ENCODE assay signal across 7 cellular contexts in the genomic region with DNA sequence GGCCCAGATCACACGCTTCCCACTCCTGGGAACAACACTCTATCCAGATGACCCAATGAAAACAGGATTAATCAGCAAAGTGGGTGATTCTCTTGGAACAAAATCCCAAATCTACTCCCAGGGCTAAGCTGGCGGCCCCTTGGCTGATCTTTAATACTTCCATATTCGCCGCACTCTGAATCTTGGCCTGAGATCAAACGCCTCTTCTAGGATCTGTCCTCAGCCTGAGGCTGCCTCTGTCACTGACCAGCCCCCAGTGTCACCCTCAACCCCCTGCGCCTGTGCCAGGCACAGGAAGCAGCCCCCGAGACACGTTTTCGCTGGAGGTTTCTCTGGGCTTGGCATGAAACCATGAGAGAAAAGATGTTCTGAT. TPM values are rescaled to one million over a fixed set of nuclear protein-coding genes. Genes with fewer than 3 reads are reported as not detected.
DNase-seq lines count a peak whose midpoint lies in the region; ATAC-seq lines count a peak whose summit lies in the region.
"Had no signal": no experiment of that assay in that cellular context is flagged by ENCODE, and none has a peak within 500 bp of the region (broad histone marks: within the 10 kb centered on the region; RNA-seq: fewer than 3 reads in every experiment).

No MANE protein-coding gene starts in this region.

- no peak overlapping the region for H3K4me3 Mint-ChIP-seq in activated T-helper 17 cell treated with anti-CD3 and anti-CD28 coated beads, Interleukin-2, amount 50 U/mL, for 72 hours

- no peaks in the 10 kb centered on the region for H3K27me3 ChIP-seq in thymus (ENCODE audit: control insufficient read depth, insufficient read depth)
- no peaks in the 10 kb centered on the region for H3K27me3 ChIP-seq in MG63

- H3K9me3 ChIP-seq in thymus (ENCODE audit: control insufficient read depth) (no peaks in the 10 kb centered on the region), MG63 (no peaks in the 10 kb centered on the region)

- no peaks in the 10 kb centered on the region for H3K9me3 Mint-ChIP-seq in activated T-helper 17 cell treated with anti-CD3 and anti-CD28 coated beads, Interleukin-2, amount 50 U/mL, for 72 hours

- H3K4me1 Mint-ChIP-seq in activated T-helper 17 cell treated with anti-CD3 and anti-CD28 coated beads, Interleukin-2, amount 50 U/mL, for 72 hours, result peaks cover 10% of the 10 kb centered on the region

- intact Hi-C loops in left ventricle myocardium superior (cut with micrococcal nuclease), result no loop called here

- H3K4me1 ChIP-seq in thymus (ENCODE audit: control insufficient read depth, insufficient read depth, low read length), result peaks cover 17% of the 10 kb centered on the region

- H3K27ac Mint-ChIP-seq in activated T-helper 17 cell treated with anti-CD3 and anti-CD28 coated beads, Interleukin-2, amount 50 U/mL, for 72 hours, result peak overlapping the region; percentile 5

- H3K4me3 ChIP-seq in thymus (ENCODE audit: low read length) (no peak overlapping the region), MG63 (no peak overlapping the region)

- ATAC-seq in activated T-helper 17 cell treated with anti-CD3 and anti-CD28 coated beads, Interleukin-2, amount 50 U/mL, for 72 hours (replicated peaks), result no peak
- ATAC-seq in left ventricle myocardium superior (peak; percentile 31), HG03196 (IDR thresholded peaks at IDR 0.05; ENCODE audit: unreplicated experiment) (no peak), GM18498 (IDR thresholded peaks at IDR 0.05; ENCODE audit: unreplicated experiment) (no peak)

- peak overlapping the region; percentile 46 for H3K27ac ChIP-seq in thymus (ENCODE audit: low read depth)

- H3K36me3 ChIP-seq in thymus (ENCODE audit: control insufficient read depth, insufficient read depth), result peaks cover 33% of the 10 kb centered on the region
- peaks cover 64% of the 10 kb centered on the region for H3K36me3 ChIP-seq in MG63

- H3K36me3 Mint-ChIP-seq in activated T-helper 17 cell treated with anti-CD3 and anti-CD28 coated beads, Interleukin-2, amount 50 U/mL, for 72 hours (ENCODE audit: low read depth), result peaks cover 33% of the 10 kb centered on the region

- H3K27me3 Mint-ChIP-seq in activated T-helper 17 cell treated with anti-CD3 and anti-CD28 coated beads, Interleukin-2, amount 50 U/mL, for 72 hours, result no peaks in the 10 kb centered on the region

- DNase-seq in left ventricle myocardium superior (peak; percentile 33), MG63 (no peak)
- DNase-seq: activated CD4-positive, alpha-beta T cell treated with anti-CD3 and anti-CD28 coated beads, Interleukin-2, amount 50 U/mL, for 48 hours had no signal

- 94% methylated on average over 9 of the region's 9 CpGs for WGBS in thymus

RNA-seq across cellular contexts. Expression of a gene that starts 2.4 kb away (rescaled TPM):
- under 1 TPM in 1 of 2 donors, not detected in 1; 0.19 TPM for total RNA-seq in activated T-helper 17 cell treated with anti-CD3 and anti-CD28 coated beads, Interleukin-2, amount 50 U/mL, for 72 hours
- total RNA-seq in left ventricle myocardium superior, result 0.20 TPM
- polyA plus RNA-seq in thymus, result 0.82 TPM
- 8.5 and 16.2 TPM in 2 replicates for total RNA-seq in MG63 (2014; rRNA removed; shearing (Covaris generic); ENCODE audit: low replicate concordance)

RNA-seq across cellular contexts. Expression of a gene that starts 8.2 kb away (rescaled TPM):
- 10 to 100 TPM; 16.4 to 20.9 TPM for total RNA-seq in activated T-helper 17 cell treated with anti-CD3 and anti-CD28 coated beads, Interleukin-2, amount 50 U/mL, for 72 hours
- total RNA-seq in left ventricle myocardium superior, result 9.7 TPM
- 16.0 TPM for polyA plus RNA-seq in thymus
- 39.9 and 45.1 TPM in 2 replicates for total RNA-seq in MG63 (2014; rRNA removed; shearing (Covaris generic); ENCODE audit: low replicate concordance)

RNA-seq across cellular contexts. Expression of a gene that starts 13.7 kb away (rescaled TPM):
- 1 to 10 TPM; 3.7 to 7.6 TPM for total RNA-seq in activated T-helper 17 cell treated with anti-CD3 and anti-CD28 coated beads, Interleukin-2, amount 50 U/mL, for 72 hours
- total RNA-seq in left ventricle myocardium superior, result 11.4 TPM
- polyA plus RNA-seq in thymus, result 0.05 TPM
- 0.46 TPM in 1 of 2 replicates, not detected in the other for total RNA-seq in MG63 (2014; rRNA removed; shearing (Covaris generic); ENCODE audit: low replicate concordance)

RNA-seq across cellular contexts. Expression of a gene that starts 15.1 kb away (rescaled TPM):
- total RNA-seq in activated T-helper 17 cell treated with anti-CD3 and anti-CD28 coated beads, Interleukin-2, amount 50 U/mL, for 72 hours, result 10 to 100 TPM; 49.8 to 81.5 TPM
- 115 TPM for total RNA-seq in left ventricle myocardium superior
- polyA plus RNA-seq in thymus, result 41.8 TPM
- 132 and 210 TPM in 2 replicates for total RNA-seq in MG63 (2014; rRNA removed; shearing (Covaris generic); ENCODE audit: low replicate concordance)

RNA-seq across cellular contexts. Expression of a gene that starts 24.6 kb away (rescaled TPM):
- 10 to 100 TPM; 39.0 to 46.3 TPM for total RNA-seq in activated T-helper 17 cell treated with anti-CD3 and anti-CD28 coated beads, Interleukin-2, amount 50 U/mL, for 72 hours
- 30.4 TPM for total RNA-seq in left ventricle myocardium superior
- polyA plus RNA-seq in thymus, result 45.4 TPM
- 21.2 and 38.6 TPM in 2 replicates for total RNA-seq in MG63 (2014; rRNA removed; shearing (Covaris generic); ENCODE audit: low replicate concordance)
